Comparison of ENCODE assay signal across 1 cellular context in genomic region chr14:57268161-57269067, GRCh38.
TF ChIP-seq lines count a peak whose summit lies in the region.

TSS of gene AP5M1 (plus strand) at chr14:57268971. CDS start at chr14:57269315, 344 bp downstream.
TSS of gene EXOC5 (minus strand) at chr14:57268905. CDS start at chr14:57268648, 257 bp downstream.

TF ChIP-seq in GM12878, 131 proteins besides CTCF, POLR2A, EP300 and RAD21 (continued from another document):
- peak; percentile 89 for TF ChIP-seq E2F8 (IDR thresholded peaks at IDR 0.05; ENCODE audit: low read depth, partially characterized antibody)
- peak; percentile 14 for TF ChIP-seq SIX5 (IDR thresholded peaks at IDR 0.05; ENCODE audit: low read depth, low read length, severe bottlenecking)
- TF ChIP-seq ELK1 (IDR thresholded peaks at IDR 0.05; ENCODE audit: low read depth, low read length): peak; percentile 95
- peak; percentile 88; the same call in 1 of the 2 replicates for TF ChIP-seq ASH2L (IDR thresholded peaks at IDR 0.05; ENCODE audit: borderline replicate concordance, low read depth)
- 0 out of 2 replicates have a peak, but pooled peaks have one; percentile 61 for TF ChIP-seq ATF2 (IDR thresholded peaks at IDR 0.05; ENCODE audit: low read length)
- peak; percentile 59; the same call in 1 of the 2 replicates for TF ChIP-seq CHD2 (IDR thresholded peaks at IDR 0.05; ENCODE audit: borderline replicate concordance, low read depth, low read length)
- 0 out of 2 replicates have a peak, but pooled peaks have one; percentile 1 for TF ChIP-seq SMC3 (IDR thresholded peaks at IDR 0.05; ENCODE audit: borderline replicate concordance, low read length)
- peak; percentile 43 for TF ChIP-seq KLF5 (IDR thresholded peaks at IDR 0.05; ENCODE audit: partially characterized antibody)
- 0 out of 2 replicates have a peak, but pooled peaks have one; percentile 56 for TF ChIP-seq WRNIP1 (IDR thresholded peaks at IDR 0.05; ENCODE audit: borderline replicate concordance, low read depth, low read length)
- TF ChIP-seq PML (IDR thresholded peaks at IDR 0.05; ENCODE audit: low read length): peak; percentile 78
- peak; percentile 71 for TF ChIP-seq LARP7 (IDR thresholded peaks at IDR 0.05)
- TF ChIP-seq CREM (IDR thresholded peaks at IDR 0.05; ENCODE audit: low read depth): peak; percentile 78; the same call in 1 of the 2 replicates
- TF ChIP-seq MXI1 (IDR thresholded peaks at IDR 0.05; ENCODE audit: low read depth, low read length): peak; percentile 52; the same call in 1 of the 2 replicates
- peak; percentile 76 for TF ChIP-seq HDAC6 (IDR thresholded peaks at IDR 0.05; ENCODE audit: unreplicated experiment)
- peak; percentile 59 to 78 for TF ChIP-seq IKZF2 (IDR thresholded peaks at IDR 0.05)
- no peak; the same call in 1 of the 2 replicates for TF ChIP-seq HSF1 (IDR thresholded peaks at IDR 0.05; ENCODE audit: low read depth, low read length)
- TF ChIP-seq ZBTB40 (IDR thresholded peaks at IDR 0.05; ENCODE audit: borderline replicate concordance): peak; percentile 86; the same call in 1 of the 2 replicates
- 0 out of 2 replicates have a peak, but pooled peaks have one; percentile 1 for TF ChIP-seq MEF2A (IDR thresholded peaks at IDR 0.05; ENCODE audit: insufficient read depth, low read depth, low read length)
- TF ChIP-seq PBX3 (IDR thresholded peaks at IDR 0.05; ENCODE audit: insufficient replicate concordance, low read depth, low read length): peak; percentile 1
- TF ChIP-seq NFXL1 (IDR thresholded peaks at IDR 0.05; ENCODE audit: borderline replicate concordance): no peak
- TF ChIP-seq TAF1 (IDR thresholded peaks at IDR 0.05; ENCODE audit: borderline replicate concordance, low read depth, low read length): peak; percentile 87
- no peak for TF ChIP-seq BACH1 (IDR thresholded peaks at IDR 0.05; ENCODE audit: borderline replicate concordance)
- no peak for TF ChIP-seq IRF4 (IDR thresholded peaks at IDR 0.05; ENCODE audit: low read depth, low read length)
- TF ChIP-seq HDGF (IDR thresholded peaks at IDR 0.05): peak; percentile 72; the same call in 1 of the 2 replicates
- TF ChIP-seq SIN3A (IDR thresholded peaks at IDR 0.05; ENCODE audit: low read depth, low read length): peak; percentile 86; the same call in 1 of the 2 replicates
- no peak for TF ChIP-seq ZNF274 (IDR thresholded peaks at IDR 0.05; ENCODE audit: insufficient read depth, insufficient read length)
- TF ChIP-seq SP1 (IDR thresholded peaks at IDR 0.05; ENCODE audit: low read depth, low read length): peak; percentile 9
